ENCODE assay signal across 20 cellular contexts in the genomic region with DNA sequence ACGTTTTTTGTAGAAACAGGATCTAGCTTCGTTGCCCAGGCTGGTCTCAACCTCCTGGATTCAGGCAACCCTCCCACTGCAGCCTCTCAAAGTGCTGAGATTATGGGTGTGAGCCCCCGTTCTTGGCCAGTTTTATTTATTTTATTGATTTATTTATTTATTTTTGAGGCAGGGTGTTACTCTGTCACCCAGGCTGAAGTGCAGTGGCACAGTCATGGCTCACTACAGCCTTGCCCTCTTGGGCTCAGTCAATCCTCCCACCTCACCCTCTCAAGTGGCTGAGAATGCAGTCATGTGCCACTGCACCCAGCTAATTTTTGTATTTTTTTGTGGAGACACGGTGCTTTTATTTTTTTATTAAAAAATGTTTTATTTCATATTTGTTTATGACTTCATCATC.
DNase-seq lines count a peak whose midpoint lies in the region; ATAC-seq, FAIRE-seq and TF ChIP-seq lines count a peak whose summit lies in the region.
"Had no signal": no experiment of that assay in that cellular context is flagged by ENCODE, and none has a peak within 500 bp of the region (broad histone marks: within the 10 kb centered on the region; RNA-seq: fewer than 3 reads in every experiment).

No MANE protein-coding gene starts in this region.

- H3K36me3 Mint-ChIP-seq in stimulated activated naive B cell treated with anti-CD40 and anti-IgM and Interleukin-4, amounts not matched to agents 10 μg/mL and 1 μg/mL and 100 μg/mL, for 72 hours = peaks cover 0 to 1% of the 10 kb centered on the region in 2 donors
- H3K36me3 Mint-ChIP-seq: CD4-positive, alpha-beta memory T cell had no signal

- H3K27ac ChIP-seq in GM12878 (ENCODE audit: control insufficient read depth, insufficient read depth) (peak overlapping the region; percentile 37; the same call in 1 of the 2 replicates), dorsolateral prefrontal cortex (no peak overlapping the region)
- H3K27ac ChIP-seq: A549 had no signal

- H3K4me3 ChIP-seq in GM12878 (no peak overlapping the region), dorsolateral prefrontal cortex (no peak overlapping the region)
- H3K4me3 ChIP-seq: A549, GM23338 had no signal

- peaks cover 17 to 37% of the 10 kb centered on the region in 2 donors for H3K4me1 Mint-ChIP-seq in stimulated activated naive B cell treated with anti-CD40 and anti-IgM and Interleukin-4, amounts not matched to agents 10 μg/mL and 1 μg/mL and 100 μg/mL, for 72 hours
- H3K4me1 Mint-ChIP-seq: GM23338, H9 had no signal

- no peaks in the 10 kb centered on the region for H3K36me3 ChIP-seq in GM12878 (ENCODE audit: control insufficient read depth in 2 of 2, insufficient read depth in 2 of 2, low read length in 1 of 2)

- BruUV-seq in GM12878 (replicated peaks; lab: Mats Ljungman, UMichigan) = no TSS peak

- in situ Hi-C loops in GM12878 (cut with MboI) = loop anchor here (10.0 to 25.0 kb wide), 2 partner anchors 581 to 999 kb away; partner anchors contain the start of gene CIITA

- H4K20me1 ChIP-seq in GM12878 (ENCODE audit: control insufficient read depth, insufficient read depth) = no peaks in the 10 kb centered on the region

- no peak overlapping the region for H3K27ac Mint-ChIP-seq in stimulated activated naive B cell treated with anti-CD40 and anti-IgM and Interleukin-4, amounts not matched to agents 10 μg/mL and 1 μg/mL and 100 μg/mL, for 72 hours
- H3K27ac Mint-ChIP-seq: CD4-positive, alpha-beta memory T cell; GM23338; H9 had no signal

- no peak for FAIRE-seq in GM12878 (lab: Jason Lieb, UNC)
- no peak for FAIRE-seq in GM19239 (lab: Jason Lieb, UNC)
- FAIRE-seq: A549, GM12892 had no signal

- DNase-seq in GM12878 (ENCODE audit: low read depth, low spot score) = no peak
- DNase-seq in stimulated activated naive B cell treated with anti-CD40 and anti-IgM and Interleukin-4, amounts not matched to agents 10 μg/mL and 1 μg/mL and 100 μg/mL, for 72 hours = no peak
- DNase-seq in dorsolateral prefrontal cortex = no peak
- no peak for DNase-seq in NCI-H510A treated with DMSO at 0.1 percent for 48 hours (lab: John Stamatoyannopoulos, UW)
- no peak for DNase-seq in GM19239 (ENCODE audit: insufficient read length, low spot score)
- DNase-seq: 8988T; ACHN; C1 segment of cervical spinal cord; Calu3; CD4-positive, alpha-beta memory T cell; COR-L47; DMS53; DMS79 treated with DMSO at 0.1 percent for 48 hours; GF-D8; H9 had no signal

- TF ChIP-seq POLR2A in GM12878 (IDR thresholded peaks at IDR 0.05; ENCODE audit: low read depth, low read length) = no peak

- H3K9me3 Mint-ChIP-seq in stimulated activated naive B cell treated with anti-CD40 and anti-IgM and Interleukin-4, amounts not matched to agents 10 μg/mL and 1 μg/mL and 100 μg/mL, for 72 hours = peaks cover 0 to 2% of the 10 kb centered on the region in 2 donors
- H3K9me3 Mint-ChIP-seq: CD4-positive, alpha-beta memory T cell; GM23338; H9 had no signal

- no peak for TF ChIP-seq EP300 in GM12878 (IDR thresholded peaks at IDR 0.05; ENCODE audit: borderline replicate concordance in 1 of 2, control insufficient read depth in 1 of 2, low read depth in 2 of 2, low read length in 2 of 2)

- no peak overlapping the region for H3K4me2 ChIP-seq in GM12878 (ENCODE audit: control insufficient read depth, insufficient read depth)
- H3K4me2 ChIP-seq: A549, GM23338 had no signal

- H3K27me3 Mint-ChIP-seq in stimulated activated naive B cell treated with anti-CD40 and anti-IgM and Interleukin-4, amounts not matched to agents 10 μg/mL and 1 μg/mL and 100 μg/mL, for 72 hours = no peaks in the 10 kb centered on the region

- RAD21 ChIA-PET in GM12878 (lab: Charles Lee; ENCODE audit: unreplicated experiment) = interaction anchor here (0.7 to 10.2 kb wide), 5 partner anchors 8 to 204 kb away, joined by 4 to 143 read pairs (median 8); no protein-coding TSS in a partner anchor

- 49% methylated on average over 4 of the region's 4 CpGs for WGBS in GM12878 (ENCODE audit: insufficient coverage, insufficient replicate concordance, low lambda C conversion rate, missing lambda C conversion rate)

- no peak overlapping the region for H3K4me3 Mint-ChIP-seq in stimulated activated naive B cell treated with anti-CD40 and anti-IgM and Interleukin-4, amounts not matched to agents 10 μg/mL and 1 μg/mL and 100 μg/mL, for 72 hours
- H3K4me3 Mint-ChIP-seq: CD4-positive, alpha-beta memory T cell; GM23338; H9 had no signal

- no peaks in the 10 kb centered on the region for H3K79me2 ChIP-seq in GM12878 (ENCODE audit: control insufficient read depth, insufficient read depth, low read length)

- CTCF ChIA-PET in GM12878 (lab: Yijun Ruan, JAX) = interaction anchor here (0.6 to 13.8 kb wide), 3 partner anchors 9 to 1051 kb away, joined by 3 to 196 read pairs (median 9); no protein-coding TSS in a partner anchor

- H2AFZ ChIP-seq in GM12878 (ENCODE audit: control insufficient read depth, low read depth, low read length) = no peak overlapping the region
- H2AFZ ChIP-seq: GM23338 had no signal

- ATAC-seq in HG02798 (IDR thresholded peaks at IDR 0.05; ENCODE audit: poor library complexity, unreplicated experiment) (peak; percentile 20), GM12878 (peak; percentile 56)
- peak; percentile 46 to 57 for ATAC-seq in stimulated activated naive B cell treated with anti-CD40 and anti-IgM and Interleukin-4, amounts not matched to agents 10 μg/mL and 1 μg/mL and 100 μg/mL, for 72 hours (replicated peaks)
- ATAC-seq: A549, GM23338, HCT116 had no signal

- no peaks in the 10 kb centered on the region; the same call in 2 of the 3 replicates for H3K9me3 ChIP-seq in GM12878 (replicated peaks; ENCODE audit: control insufficient read depth, insufficient read depth, low read length)
- H3K9me3 ChIP-seq: A549 had no signal

- TF ChIP-seq RAD21 in GM12878 (IDR thresholded peaks at IDR 0.05; ENCODE audit: insufficient read depth, low read depth, low read length) = no peak

- TF ChIP-seq CTCF in GM12878 (IDR thresholded peaks at IDR 0.05 in 2 of 3, conservative IDR thresholded peaks at IDR 0.05 in 1 of 3; ENCODE audit: control insufficient read depth in 2 of 3, extremely low read depth in 1 of 3, insufficient read depth in 1 of 3, low read depth in 3 of 3, low read length in 3 of 3) = no peak
- TF ChIP-seq CTCF in dorsolateral prefrontal cortex (IDR thresholded peaks at IDR 0.05 in 54 of 56, conservative IDR thresholded peaks at IDR 0.05 in 2 of 56; ENCODE audit: low read depth in 1 of 56, partially characterized antibody in 56 of 56) = no peak

- intact Hi-C loops in GM12878 (cut with micrococcal nuclease; ENCODE audit: unreplicated experiment) (loop anchor here (10.0 kb wide), 1 partner anchor 589 kb away; no protein-coding TSS in a partner anchor), dorsolateral prefrontal cortex (cut with DNase I) (no loop called here)

- H3K9ac ChIP-seq in GM12878 (ENCODE audit: control insufficient read depth, insufficient read depth, low read length) = no peak overlapping the region

- POLR2A ChIA-PET in GM12878 (lab: Charles Lee) = interaction anchor here (0.6 to 5.4 kb wide), 4 partner anchors 8 to 36 kb away, joined by 3 to 76 read pairs (median 4); no protein-coding TSS in a partner anchor

- H3K27me3 ChIP-seq in GM12878 (replicated peaks in 1 of 2; ENCODE audit: control insufficient read depth in 2 of 2, insufficient read depth in 2 of 2, low read length in 1 of 2) (no peaks in the 10 kb centered on the region), dorsolateral prefrontal cortex (no peaks in the 10 kb centered on the region)

- SMC1A ChIA-PET in GM12878 (lab: Charles Lee; ENCODE audit: uncharacterized antibody, unreplicated experiment) = interaction anchor here (0.7 to 5.5 kb wide), 8 partner anchors 8 to 439 kb away, joined by 3 to 77 read pairs (median 4); no protein-coding TSS in a partner anchor

- H3K4me1 ChIP-seq in GM12878 (ENCODE audit: control insufficient read depth, insufficient read depth, low read length) = peaks cover 21% of the 10 kb centered on the region
- H3K4me1 ChIP-seq: A549 had no signal

TF ChIP-seq in GM12878, 131 proteins besides CTCF, POLR2A, EP300 and RAD21 (continues in another document):
- TF ChIP-seq ZSCAN29 (IDR thresholded peaks at IDR 0.05) (no peak), E4F1 (IDR thresholded peaks at IDR 0.05; ENCODE audit: borderline replicate concordance, partially characterized antibody) (no peak), GABPA (IDR thresholded peaks at IDR 0.05; ENCODE audit: low read depth) (no peak), LARP7 (IDR thresholded peaks at IDR 0.05) (no peak)
- TF ChIP-seq, protein P1, sequence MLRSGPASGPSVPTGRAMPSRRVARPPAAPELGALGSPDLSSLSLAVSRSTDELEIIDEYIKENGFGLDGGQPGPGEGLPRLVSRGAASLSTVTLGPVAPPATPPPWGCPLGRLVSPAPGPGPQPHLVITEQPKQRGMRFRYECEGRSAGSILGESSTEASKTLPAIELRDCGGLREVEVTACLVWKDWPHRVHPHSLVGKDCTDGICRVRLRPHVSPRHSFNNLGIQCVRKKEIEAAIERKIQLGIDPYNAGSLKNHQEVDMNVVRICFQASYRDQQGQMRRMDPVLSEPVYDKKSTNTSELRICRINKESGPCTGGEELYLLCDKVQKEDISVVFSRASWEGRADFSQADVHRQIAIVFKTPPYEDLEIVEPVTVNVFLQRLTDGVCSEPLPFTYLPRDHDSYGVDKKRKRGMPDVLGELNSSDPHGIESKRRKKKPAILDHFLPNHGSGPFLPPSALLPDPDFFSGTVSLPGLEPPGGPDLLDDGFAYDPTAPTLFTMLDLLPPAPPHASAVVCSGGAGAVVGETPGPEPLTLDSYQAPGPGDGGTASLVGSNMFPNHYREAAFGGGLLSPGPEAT (IDR thresholded peaks at IDR 0.05; ENCODE audit: low read depth) = no peak
